ENCODE assay signal across 1 cellular context in genomic region chr14:99568567-99569560, GRCh38.
TF ChIP-seq lines count a peak whose summit lies in the region.

No MANE protein-coding gene starts in this region.

TF ChIP-seq in H1, 55 proteins besides CTCF, POLR2A, EP300 and RAD21 (continued from another document):
- TF ChIP-seq RNF2 (IDR thresholded peaks at IDR 0.05; ENCODE audit: borderline replicate concordance, low read depth, low read length, missing control alignments, poor library complexity, severe bottlenecking) (no peak), MAX (IDR thresholded peaks at IDR 0.05) (no peak), CHD2 (IDR thresholded peaks at IDR 0.05; ENCODE audit: low read length) (no peak), SP2 (IDR thresholded peaks at IDR 0.05; ENCODE audit: low read length) (no peak), SIX5 (IDR thresholded peaks at IDR 0.05; ENCODE audit: low read depth, low read length) (no peak), BRCA1 (IDR thresholded peaks at IDR 0.05; ENCODE audit: low read depth, low read length) (no peak), HDAC6 (IDR thresholded peaks at IDR 0.05; ENCODE audit: low read depth, low read length) (no peak), GABPA (IDR thresholded peaks at IDR 0.05; ENCODE audit: borderline replicate concordance, insufficient read depth, low read length) (no peak), E2F6 (IDR thresholded peaks at IDR 0.05) (no peak), CHD1 (IDR thresholded peaks at IDR 0.05; ENCODE audit: low read depth, low read length) (no peak), PHF8 (conservative IDR thresholded peaks at IDR 0.05; ENCODE audit: low read depth, low read length) (no peak), USF2 (IDR thresholded peaks at IDR 0.05; ENCODE audit: low read length) (no peak), FOSL1 (IDR thresholded peaks at IDR 0.05; ENCODE audit: insufficient read depth, low read depth, low read length) (no peak), CREB1 (IDR thresholded peaks at IDR 0.05) (no peak), NRF1 (IDR thresholded peaks at IDR 0.05; ENCODE audit: low read depth, low read length) (no peak), RBBP5 (IDR thresholded peaks at IDR 0.05; ENCODE audit: borderline replicate concordance, low read depth, low read length) (no peak), BCL11A (IDR thresholded peaks at IDR 0.05; ENCODE audit: low read depth in 2 of 2, low read length in 2 of 2) (no peak)
